Comparison of ENCODE assay signal across 15 cellular contexts in the genomic region with DNA sequence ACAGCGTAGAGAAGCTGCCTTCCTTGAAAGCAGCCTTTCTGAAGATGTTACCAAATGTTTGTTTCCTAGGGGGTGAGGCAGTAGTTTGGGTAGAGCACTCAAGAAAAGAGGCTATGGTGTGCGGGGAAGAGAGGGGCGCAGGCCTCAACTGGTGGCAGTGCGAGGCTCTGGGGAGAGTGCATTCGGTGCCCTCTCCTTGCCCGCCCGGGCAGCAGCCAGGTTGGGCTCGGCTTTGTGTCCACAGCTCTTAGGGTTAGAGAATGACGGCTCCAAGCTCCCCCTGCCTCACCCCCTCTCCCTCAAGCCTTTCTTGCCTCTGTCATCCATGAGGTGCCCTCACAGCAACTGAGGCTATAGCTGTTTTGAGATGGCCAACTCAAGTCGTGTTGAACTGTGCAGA.
"Had no signal": no experiment of that assay in that cellular context is flagged by ENCODE, and none has a peak within 500 bp of the region (broad histone marks: within the 10 kb centered on the region; RNA-seq: fewer than 3 reads in every experiment).

No MANE protein-coding gene starts in this region.

- ATAC-seq: activated CD8-positive, alpha-beta memory T cell treated with anti-CD3 and anti-CD28 coated beads, Interleukin-2, amount 10 ng/mL, durations not matched to agents 7 days and 5 days; gastroesophageal sphincter; stimulated activated naive CD8-positive, alpha-beta T cell treated with anti-CD3 and anti-CD28 coated beads, Interleukin-15, Interleukin-2, amounts not matched to agents 100 U/mL and 50 U/mL, for 24 hours had no signal

- H3K4me1 ChIP-seq: pancreas had no signal

- DNase-seq: activated CD4-positive, alpha-beta memory T cell treated with anti-CD3 and anti-CD28 coated beads for 36 hours; activated CD8-positive, alpha-beta memory T cell treated with anti-CD3 and anti-CD28 coated beads, Interleukin-2, amount 10 ng/mL, durations not matched to agents 7 days and 5 days; activated effector memory CD4-positive, alpha-beta T cell treated with Interleukin-2 at 50 U/mL for 16 hours; activated naive CD4-positive, alpha-beta T cell treated with anti-CD3 and anti-CD28 coated beads, Interleukin-2, amount 50 U/mL, for 16 hours; activated T-cell treated with anti-CD3 and anti-CD28 coated beads, Interleukin-2, amount 50 U/mL, for 1 hour; heart right ventricle; pancreas; stimulated activated CD4-positive, alpha-beta T cell treated with anti-CD3 and anti-CD28 coated beads, Interleukin-2, amount 100 ng/mL, for 48 hours; stimulated activated naive CD8-positive, alpha-beta T cell treated with anti-CD3 and anti-CD28 coated beads, Interleukin-15, Interleukin-2, amounts not matched to agents 100 U/mL and 50 U/mL, for 24 hours; T-helper 9 cell; transverse colon had no signal

- FAIRE-seq: colon, pancreas had no signal

- H3K27ac Mint-ChIP-seq: activated CD4-positive, alpha-beta memory T cell treated with anti-CD3 and anti-CD28 coated beads for 36 hours; mesothelial cell of epicardium had no signal

- H3K4me3 Mint-ChIP-seq: activated CD4-positive, alpha-beta memory T cell treated with anti-CD3 and anti-CD28 coated beads for 36 hours; activated CD8-positive, alpha-beta memory T cell treated with anti-CD3 and anti-CD28 coated beads, Interleukin-2, amount 10 ng/mL, durations not matched to agents 7 days and 5 days; mesothelial cell of epicardium had no signal

- H3K27me3 ChIP-seq: gastroesophageal sphincter, heart right ventricle, pancreas, transverse colon had no signal

- H3K9me3 Mint-ChIP-seq: activated CD4-positive, alpha-beta memory T cell treated with anti-CD3 and anti-CD28 coated beads for 36 hours; mesothelial cell of epicardium had no signal

- H3K9me3 ChIP-seq: gastroesophageal sphincter, heart right ventricle, pancreas, transverse colon had no signal

- H3K27me3 Mint-ChIP-seq: activated CD4-positive, alpha-beta memory T cell treated with anti-CD3 and anti-CD28 coated beads for 36 hours; activated CD8-positive, alpha-beta memory T cell treated with anti-CD3 and anti-CD28 coated beads, Interleukin-2, amount 10 ng/mL, durations not matched to agents 7 days and 5 days had no signal

- H3K36me3 ChIP-seq: transverse colon had no signal

- H3K4me3 ChIP-seq: gastroesophageal sphincter, heart right ventricle, lung, pancreas, transverse colon had no signal

- H3K4me1 Mint-ChIP-seq: mesothelial cell of epicardium had no signal

- H3K27ac ChIP-seq: gastroesophageal sphincter, pancreas, transverse colon had no signal
